In genomic region chr22:40030026-40030756, GRCh38 we compare ENCODE assay signal across 1 cellular context.
TF ChIP-seq lines count a peak whose summit lies in the region.

No MANE protein-coding gene starts in this region.

TF ChIP-seq in H1, 55 proteins besides CTCF, POLR2A, EP300 and RAD21:
- no peak for TF ChIP-seq MAX (IDR thresholded peaks at IDR 0.05)
- no peak for TF ChIP-seq SAP30 (IDR thresholded peaks at IDR 0.05; ENCODE audit: insufficient read depth, insufficient replicate concordance, low read length)
- TF ChIP-seq NANOG (IDR thresholded peaks at IDR 0.05; ENCODE audit: insufficient read depth, low read depth, low read length, poor library complexity, severe bottlenecking): no peak
- no peak for TF ChIP-seq SIN3A (conservative IDR thresholded peaks at IDR 0.05 in 1 of 2, IDR thresholded peaks at IDR 0.05 in 1 of 2; ENCODE audit: low read depth in 1 of 2, low read length in 2 of 2)
- TF ChIP-seq SIRT6 (IDR thresholded peaks at IDR 0.05; ENCODE audit: low read length): no peak
- TF ChIP-seq CHD2 (IDR thresholded peaks at IDR 0.05; ENCODE audit: low read length): no peak
- TF ChIP-seq BCL11A (IDR thresholded peaks at IDR 0.05; ENCODE audit: low read depth in 2 of 2, low read length in 2 of 2): no peak
- TF ChIP-seq ATF2 (IDR thresholded peaks at IDR 0.05; ENCODE audit: low read length): no peak
- TF ChIP-seq BACH1 (IDR thresholded peaks at IDR 0.05; ENCODE audit: low read length): no peak
- no peak for TF ChIP-seq BRCA1 (IDR thresholded peaks at IDR 0.05; ENCODE audit: low read depth, low read length)
- no peak for TF ChIP-seq CBX8 (IDR thresholded peaks at IDR 0.05; ENCODE audit: borderline replicate concordance, low read depth, low read length)
